In the genomic region with DNA sequence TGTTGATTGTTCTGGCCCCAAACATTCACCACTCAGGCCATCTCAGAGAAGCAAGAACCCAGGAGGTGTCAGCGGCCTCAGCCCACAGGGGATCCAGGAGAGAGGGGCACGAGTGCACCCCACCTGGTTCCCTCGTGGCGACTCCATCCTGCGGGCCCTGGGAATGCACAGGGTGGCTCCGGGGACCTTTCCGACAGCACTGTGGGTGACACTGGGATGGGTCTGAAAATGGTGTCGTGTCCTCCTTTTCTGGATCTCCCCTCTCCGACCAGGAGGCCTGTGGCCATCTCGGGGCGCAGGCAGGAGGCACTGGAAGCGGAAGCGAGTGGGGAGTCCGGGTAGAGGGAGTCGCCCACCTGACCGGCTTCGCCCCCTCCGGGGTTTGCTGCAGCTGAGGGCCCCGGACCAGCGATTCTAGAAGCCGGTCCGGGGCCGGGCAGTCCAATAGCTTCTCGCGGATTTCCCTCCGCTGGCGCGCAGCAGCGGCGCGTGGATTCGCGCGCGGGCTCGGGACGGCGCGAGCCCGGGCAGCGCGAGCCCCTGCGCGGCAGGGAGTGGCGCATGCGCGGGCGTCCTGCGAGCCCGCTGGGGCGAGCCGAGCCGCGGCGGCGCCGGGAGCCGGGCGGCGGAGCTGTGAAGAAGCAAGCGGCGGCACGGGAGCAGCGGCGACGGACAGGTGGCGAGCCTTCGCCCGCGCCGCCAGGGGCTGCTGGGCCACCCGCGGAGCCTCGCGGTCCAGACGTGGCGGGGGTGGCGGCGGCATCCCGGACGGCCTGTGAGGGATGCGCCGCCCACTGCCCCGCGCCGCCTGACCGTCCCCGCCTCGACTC, we compare ENCODE assay signal across 9 cellular contexts. TPM values are rescaled to one million over a fixed set of nuclear protein-coding genes. Genes with fewer than 3 reads are reported as not detected.
A peak's percentile ranks its signal among the peaks of the same experiment; 100 is the strongest.
DNase-seq lines count a peak whose midpoint lies in the region; ATAC-seq and TF ChIP-seq lines count a peak whose summit lies in the region.
"Had no signal": no experiment of that assay in that cellular context is flagged by ENCODE, and none has a peak within 500 bp of the region (broad histone marks: within the 10 kb centered on the region; RNA-seq: fewer than 3 reads in every experiment).

A gene with protein sequence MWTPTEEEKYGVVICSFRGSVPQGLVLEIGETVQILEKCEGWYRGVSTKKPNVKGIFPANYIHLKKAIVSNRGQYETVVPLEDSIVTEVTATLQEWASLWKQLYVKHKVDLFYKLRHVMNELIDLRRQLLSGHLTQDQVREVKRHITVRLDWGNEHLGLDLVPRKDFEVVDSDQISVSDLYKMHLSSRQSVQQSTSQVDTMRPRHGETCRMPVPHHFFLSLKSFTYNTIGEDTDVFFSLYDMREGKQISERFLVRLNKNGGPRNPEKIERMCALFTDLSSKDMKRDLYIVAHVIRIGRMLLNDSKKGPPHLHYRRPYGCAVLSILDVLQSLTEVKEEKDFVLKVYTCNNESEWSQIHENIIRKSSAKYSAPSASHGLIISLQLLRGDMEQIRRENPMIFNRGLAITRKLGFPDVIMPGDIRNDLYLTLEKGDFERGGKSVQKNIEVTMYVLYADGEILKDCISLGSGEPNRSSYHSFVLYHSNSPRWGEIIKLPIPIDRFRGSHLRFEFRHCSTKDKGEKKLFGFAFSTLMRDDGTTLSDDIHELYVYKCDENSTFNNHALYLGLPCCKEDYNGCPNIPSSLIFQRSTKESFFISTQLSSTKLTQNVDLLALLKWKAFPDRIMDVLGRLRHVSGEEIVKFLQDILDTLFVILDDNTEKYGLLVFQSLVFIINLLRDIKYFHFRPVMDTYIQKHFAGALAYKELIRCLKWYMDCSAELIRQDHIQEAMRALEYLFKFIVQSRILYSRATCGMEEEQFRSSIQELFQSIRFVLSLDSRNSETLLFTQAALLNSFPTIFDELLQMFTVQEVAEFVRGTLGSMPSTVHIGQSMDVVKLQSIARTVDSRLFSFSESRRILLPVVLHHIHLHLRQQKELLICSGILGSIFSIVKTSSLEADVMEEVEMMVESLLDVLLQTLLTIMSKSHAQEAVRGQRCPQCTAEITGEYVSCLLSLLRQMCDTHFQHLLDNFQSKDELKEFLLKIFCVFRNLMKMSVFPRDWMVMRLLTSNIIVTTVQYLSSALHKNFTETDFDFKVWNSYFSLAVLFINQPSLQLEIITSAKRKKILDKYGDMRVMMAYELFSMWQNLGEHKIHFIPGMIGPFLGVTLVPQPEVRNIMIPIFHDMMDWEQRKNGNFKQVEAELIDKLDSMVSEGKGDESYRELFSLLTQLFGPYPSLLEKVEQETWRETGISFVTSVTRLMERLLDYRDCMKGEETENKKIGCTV (N-terminal part only) (plus strand): TSS at position 579 of the 830 bp plus-strand sequence. CDS start 337 bp downstream, outside the sequence.

- H3K4me3 Mint-ChIP-seq in activated naive CD8-positive, alpha-beta T cell treated with anti-CD3 and anti-CD28 coated beads, Interleukin-2, amount 10 ng/mL, durations not matched to agents 7 days and 5 days, result peak within 1 kb of the TSS; percentile 70

- no peaks in the 10 kb centered on the region for H3K36me3 Mint-ChIP-seq in activated naive CD8-positive, alpha-beta T cell treated with anti-CD3 and anti-CD28 coated beads, Interleukin-2, amount 10 ng/mL, durations not matched to agents 7 days and 5 days

- H3K27me3 Mint-ChIP-seq in activated naive CD8-positive, alpha-beta T cell treated with anti-CD3 and anti-CD28 coated beads, Interleukin-2, amount 10 ng/mL, durations not matched to agents 7 days and 5 days, result peaks cover 62% of the 10 kb centered on the region

- TF ChIP-seq POLR2A in vagina (IDR thresholded peaks at IDR 0.05), result no peak

- no peak for TF ChIP-seq CTCF in heart right ventricle (IDR thresholded peaks at IDR 0.05)
- no peak for TF ChIP-seq CTCF in vagina (IDR thresholded peaks at IDR 0.05)

- WGBS in heart right ventricle, 2 donors, result 3 to 4% methylated on average over 56 to 89 of the region's 89 CpGs

- H3K4me3 ChIP-seq in heart right ventricle (peak within 1 kb of the TSS in 9 of 10 donors; percentile 39 to 57 (median 51)), vagina (peak within 1 kb of the TSS; percentile 31 to 57)
- H3K4me3 ChIP-seq: SK-N-MC had no signal

- peak within 1 kb of the TSS; percentile 27 for H3K27ac Mint-ChIP-seq in activated naive CD8-positive, alpha-beta T cell treated with anti-CD3 and anti-CD28 coated beads, Interleukin-2, amount 10 ng/mL, durations not matched to agents 7 days and 5 days

- peak; percentile 25 for DNase-seq in COLO829 (ENCODE audit: low spot score)
- peak; percentile 31 for DNase-seq in SK-MEL-5 (ENCODE audit: low read depth, low spot score)
- DNase-seq in activated naive CD8-positive, alpha-beta T cell treated with anti-CD3 and anti-CD28 coated beads, Interleukin-2, amount 10 ng/mL, durations not matched to agents 7 days and 5 days, result peak; percentile 84
- DNase-seq in heart right ventricle, result peak; percentile 23 to 69
- peak; percentile 85 for DNase-seq in posterior vena cava (ENCODE audit: low spot score)
- no peak for DNase-seq in vagina (ENCODE audit: extremely low spot score in 2 of 2)

- POLR2A ChIA-PET in activated naive CD8-positive, alpha-beta T cell treated with anti-CD3 and anti-CD28 coated beads, Interleukin-2, amount 10 ng/mL, durations not matched to agents 7 days and 5 days (lab: Charles Lee), result interaction anchor here (1.2 to 2.4 kb wide), 3 partner anchors 20 to 61 kb away, joined by 5 to 6 read pairs (median 5); no protein-coding TSS in a partner anchor

- ATAC-seq in HG02642 (IDR thresholded peaks at IDR 0.05; ENCODE audit: poor library complexity, unreplicated experiment) (peak; percentile 73), heart right ventricle (peak; percentile 77 to 93 (median 87)), HG02571 (IDR thresholded peaks at IDR 0.05; ENCODE audit: unreplicated experiment) (no peak)
- ATAC-seq in activated naive CD8-positive, alpha-beta T cell treated with anti-CD3 and anti-CD28 coated beads, Interleukin-2, amount 10 ng/mL, durations not matched to agents 7 days and 5 days (ENCODE audit: low read depth), result peak; percentile 88

- H3K36me3 ChIP-seq in heart right ventricle, result no peaks in the 10 kb centered on the region
- H3K36me3 ChIP-seq in vagina, result no peaks in the 10 kb centered on the region

- H3K4me1 ChIP-seq in heart right ventricle, result peaks cover 0 to 16% (median 5%) of the 10 kb centered on the region in 9 donors
- peaks cover 5% of the 10 kb centered on the region for H3K4me1 ChIP-seq in vagina

- no peaks in the 10 kb centered on the region for H3K9me3 Mint-ChIP-seq in activated naive CD8-positive, alpha-beta T cell treated with anti-CD3 and anti-CD28 coated beads, Interleukin-2, amount 10 ng/mL, durations not matched to agents 7 days and 5 days

- in situ Hi-C loops in SK-MEL-5 (cut with HindIII; ENCODE audit: low pct_unique_long_range_greater_than_20kb, low sequenced_read_pairs), result no loop called here

- peaks cover 13% of the 10 kb centered on the region for H3K4me1 Mint-ChIP-seq in activated naive CD8-positive, alpha-beta T cell treated with anti-CD3 and anti-CD28 coated beads, Interleukin-2, amount 10 ng/mL, durations not matched to agents 7 days and 5 days

- intact Hi-C loops in heart right ventricle (cut with DNase I), result loop anchor here in 2 of 10 donors (10.0 kb wide), 2 partner anchors 100 to 220 kb away; no protein-coding TSS in a partner anchor
- intact Hi-C loops in posterior vena cava (cut with DNase I), result no loop called here
- intact Hi-C loops in vagina (cut with DNase I), result no loop called here

- H3K27ac ChIP-seq in heart right ventricle (no peak within 1 kb of the TSS), vagina (no peak within 1 kb of the TSS)
- H3K27ac ChIP-seq: SK-N-MC had no signal

- H3K9me3 ChIP-seq in heart right ventricle, result no peaks in the 10 kb centered on the region
- H3K9me3 ChIP-seq in vagina, result no peaks in the 10 kb centered on the region

- peaks cover 3 to 72% (median 56%) of the 10 kb centered on the region in 7 donors for H3K27me3 ChIP-seq in heart right ventricle
- H3K27me3 ChIP-seq in vagina, result peaks cover 3% of the 10 kb centered on the region

RNA-seq across cellular contexts. Expression of the gene that starts here (rescaled TPM):
- 0.11 and 0.26 TPM in 2 replicates for total RNA-seq in SK-MEL-5 (2014; rRNA removed; shearing (Covaris generic))
- polyA plus RNA-seq in SK-MEL-5 (2015; cell fraction: cytosol; rRNA removed), result 0.54 and 0.57 TPM in 2 replicates
- 3.2 and 3.6 TPM in 2 replicates for polyA plus RNA-seq in SK-MEL-5 (2015; cell fraction: nucleus; rRNA removed)
- total RNA-seq in activated naive CD8-positive, alpha-beta T cell treated with anti-CD3 and anti-CD28 coated beads, Interleukin-2, amount 10 ng/mL, durations not matched to agents 7 days and 5 days, result 1 to 10 TPM; 3.3 to 3.4 TPM
- 1 to 10 TPM; 4.3 to 6.6 (median 4.7) TPM for total RNA-seq in heart right ventricle
- 1 to 10 TPM; 1.2 to 5.0 TPM for polyA plus RNA-seq in heart right ventricle
- total RNA-seq in posterior vena cava, result 1 to 10 TPM in 1 of 2 donors, under 1 TPM in 1; 0.60 to 2.4 TPM
- 0.98 TPM for total RNA-seq in vagina

Comparison
In these comparisons a context has a peak if more than half of its experiments do, and no peak if none do; other contexts are left out.
1. DNase-seq: peak in COLO829 (single experiment), SK-MEL-5 (single experiment), activated naive CD8-positive, alpha-beta T cell treated with anti-CD3 and anti-CD28 coated beads, Interleukin-2, amount 10 ng/mL, durations not matched to agents 7 days and 5 days (single experiment), heart right ventricle (2 of 2) and posterior vena cava (single experiment); none in vagina (0 of 2).